In the genomic region with DNA sequence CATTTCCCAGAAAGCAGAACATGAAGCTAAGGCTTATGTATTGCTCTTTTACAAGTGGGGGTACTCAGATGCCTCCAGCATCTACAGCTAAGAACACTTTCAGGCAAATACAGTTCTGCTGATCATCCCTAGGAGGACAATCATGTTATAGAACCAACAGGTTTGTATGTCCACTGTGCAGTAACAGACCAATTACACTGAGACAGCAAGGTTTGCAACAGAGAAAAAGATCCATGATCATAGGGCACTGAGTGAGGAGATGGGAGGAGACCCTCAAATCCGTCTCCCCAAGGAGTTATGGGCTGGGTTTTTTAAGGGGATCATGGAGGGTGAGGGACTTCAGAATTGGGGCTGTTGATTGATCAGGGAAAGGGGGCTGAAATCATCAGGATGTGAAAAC, we compare ENCODE assay signal across 19 cellular contexts. TPM values are rescaled to one million over a fixed set of nuclear protein-coding genes. Genes with fewer than 3 reads are reported as not detected.
DNase-seq lines count a peak whose midpoint lies in the region; ATAC-seq and TF ChIP-seq lines count a peak whose summit lies in the region.
"Had no signal": no experiment of that assay in that cellular context is flagged by ENCODE, and none has a peak within 500 bp of the region (broad histone marks: within the 10 kb centered on the region; RNA-seq: fewer than 3 reads in every experiment).

No MANE protein-coding gene starts in this region.

- H3K36me3 ChIP-seq in ACC112 (ENCODE audit: insufficient read depth, low read length) (no peaks in the 10 kb centered on the region), HCT116 (ENCODE audit: control insufficient read depth in 1 of 2, insufficient read depth in 2 of 2, low read length in 2 of 2) (no peaks in the 10 kb centered on the region), sigmoid colon (no peaks in the 10 kb centered on the region), right atrium auricular region (no peaks in the 10 kb centered on the region)
- H3K36me3 ChIP-seq: BE2C had no signal

- no peak for ATAC-seq in HCT116

- H3K4me2 ChIP-seq in HCT116 (ENCODE audit: low read length): no peak overlapping the region
- H3K4me2 ChIP-seq: BLaER1 treated with 17β-estradiol and CSF1 and Interleukin-3, amounts not matched to agents 10 nM and 100 nM had no signal

- no peak for TF ChIP-seq RAD21 in HCT116 (IDR thresholded peaks at IDR 0.05; ENCODE audit: low read depth)

- H4K20me1 ChIP-seq in HCT116 (ENCODE audit: insufficient read depth): no peaks in the 10 kb centered on the region
- H4K20me1 ChIP-seq: BLaER1 treated with 17β-estradiol and CSF1 and Interleukin-3, amounts not matched to agents 10 nM and 100 nM had no signal

- DNase-seq in HCT116 (ENCODE audit: low read depth, low spot score): no peak
- no peak for DNase-seq in epithelial cell of prostate (ENCODE audit: low read depth, low spot score)
- no peak for DNase-seq in NCI-H2107 treated with DMSO at 0.1 percent for 48 hours (lab: John Stamatoyannopoulos, UW; ENCODE audit: unreplicated experiment)
- no peak for DNase-seq in sigmoid colon
- no peak for DNase-seq in right atrium auricular region (ENCODE audit: low spot score)
- DNase-seq: ACHN; AML-193; BE2C; CD4-positive, alpha-beta T cell; CD8-positive, alpha-beta memory T cell; DMS153; DND-41; H7; HCEC 1CT; HFFc6 had no signal

- intact Hi-C loops in HCT116 (cut with micrococcal nuclease) (no loop called here), sigmoid colon (cut with DNase I) (no loop called here)

- POLR2A ChIA-PET in HCT116 (lab: Charles Lee): no interaction called here

- H3K27me3 ChIP-seq in ACC112 (ENCODE audit: insufficient read depth, low read length): no peaks in the 10 kb centered on the region
- no peaks in the 10 kb centered on the region for H3K27me3 ChIP-seq in HCT116 (ENCODE audit: insufficient read depth, low read length)
- no peaks in the 10 kb centered on the region for H3K27me3 ChIP-seq in sigmoid colon
- no peaks in the 10 kb centered on the region for H3K27me3 ChIP-seq in right atrium auricular region
- H3K27me3 ChIP-seq: BE2C; BLaER1 treated with 17β-estradiol and CSF1 and Interleukin-3, amounts not matched to agents 10 nM and 100 nM had no signal

- no peak for TF ChIP-seq EP300 in sigmoid colon (IDR thresholded peaks at IDR 0.05)

- no peak overlapping the region for H2AFZ ChIP-seq in ACC112 (ENCODE audit: low read length, unreplicated experiment)
- no peak overlapping the region for H2AFZ ChIP-seq in HCT116 (ENCODE audit: low read depth, low read length, poor library complexity, severe bottlenecking)
- H2AFZ ChIP-seq: GM23248 had no signal

- H3K4me3 ChIP-seq in ACC112 (ENCODE audit: low read depth, low read length): no peak overlapping the region
- H3K4me3 ChIP-seq in HCT116 (replicated peaks in 1 of 2; ENCODE audit: low read depth in 1 of 2, low read length in 2 of 2): no peak overlapping the region
- H3K4me3 ChIP-seq in sigmoid colon: no peak overlapping the region
- H3K4me3 ChIP-seq in right atrium auricular region: no peak overlapping the region
- H3K4me3 ChIP-seq: BLaER1 treated with 17β-estradiol and CSF1 and Interleukin-3, amounts not matched to agents 10 nM and 100 nM; GM23248 had no signal

- H3K9me3 ChIP-seq in HCT116 (ENCODE audit: control insufficient read depth in 1 of 2, insufficient read depth in 1 of 2, low read depth in 1 of 2, low read length in 2 of 2) (peaks cover 4 to 5% of the 10 kb centered on the region in 2 experiments; a peak in 1 of 4 replicates), sigmoid colon (peaks cover 0 to 6% (median 5%) of the 10 kb centered on the region in 4 donors), right atrium auricular region (peaks cover 0 to 17% of the 10 kb centered on the region in 2 donors)
- H3K9me3 ChIP-seq: BE2C had no signal

- no peaks in the 10 kb centered on the region for H3K79me2 ChIP-seq in ACC112 (ENCODE audit: control insufficient read depth, insufficient read depth, low read length, unreplicated experiment)
- no peaks in the 10 kb centered on the region for H3K79me2 ChIP-seq in HCT116 (ENCODE audit: insufficient read depth, low read length)

- H3K4me1 ChIP-seq in ACC112 (ENCODE audit: control insufficient read depth, insufficient read depth, low read length, unreplicated experiment) (peaks cover 8% of the 10 kb centered on the region), HCT116 (ENCODE audit: control insufficient read depth in 1 of 2, insufficient read depth in 2 of 2, low read length in 2 of 2) (peaks cover 10 to 13% of the 10 kb centered on the region in 2 experiments), sigmoid colon (no peaks in the 10 kb centered on the region), right atrium auricular region (no peaks in the 10 kb centered on the region)
- H3K4me1 ChIP-seq: BE2C; BLaER1 treated with 17β-estradiol and CSF1 and Interleukin-3, amounts not matched to agents 10 nM and 100 nM had no signal

- no peak for TF ChIP-seq POLR2A in HCT116 (IDR thresholded peaks at IDR 0.05; ENCODE audit: borderline replicate concordance, extremely low read depth, insufficient read depth, insufficient read length)
- TF ChIP-seq POLR2A in sigmoid colon (IDR thresholded peaks at IDR 0.05): no peak

- TF ChIP-seq CTCF in HCT116 (IDR thresholded peaks at IDR 0.05 in 2 of 3, conservative IDR thresholded peaks at IDR 0.05 in 1 of 3; ENCODE audit: borderline replicate concordance in 1 of 3, insufficient read depth in 1 of 3, low read depth in 2 of 3, low read length in 2 of 3) (no peak), sigmoid colon (IDR thresholded peaks at IDR 0.05) (no peak), right atrium auricular region (IDR thresholded peaks at IDR 0.05) (no peak)

- CTCF ChIA-PET in HCT116 (lab: Charles Lee): no interaction called here

- no peak overlapping the region for H3K9ac ChIP-seq in HCT116 (ENCODE audit: low read length)
- H3K9ac ChIP-seq: BLaER1 treated with 17β-estradiol and CSF1 and Interleukin-3, amounts not matched to agents 10 nM and 100 nM; GM23248 had no signal

- peak overlapping the region; percentile 69; the same call in 1 of the 2 replicates for H3K27ac ChIP-seq in ACC112 (ENCODE audit: low read depth, low read length)
- no peak overlapping the region for H3K27ac ChIP-seq in HCT116 (ENCODE audit: low read depth, low read length)
- peak overlapping the region; percentile 68 for H3K27ac ChIP-seq in epithelial cell of prostate
- H3K27ac ChIP-seq in sigmoid colon: no peak overlapping the region
- H3K27ac ChIP-seq in right atrium auricular region: no peak overlapping the region
- H3K27ac ChIP-seq: 22Rv1; BLaER1 treated with 17β-estradiol and CSF1 and Interleukin-3, amounts not matched to agents 10 nM and 100 nM; GM23248 had no signal

- H3K9me2 ChIP-seq in HCT116 (ENCODE audit: insufficient read depth): no peaks in the 10 kb centered on the region

- BruUV-seq in HCT116 (replicated peaks; lab: Mats Ljungman, UMichigan): no TSS peak

- RAD21 ChIA-PET in HCT116 (lab: Charles Lee; ENCODE audit: low non-redundant PET in 1 of 2, low total read pairs in 2 of 2, uncharacterized antibody in 2 of 2, unreplicated experiment in 2 of 2): no interaction called here

- 36 to 80% methylated on average over 1 of the region's 1 CpG for WGBS in sigmoid colon, 2 donors

TF ChIP-seq in HCT116, 20 proteins besides CTCF, POLR2A, EP300 and RAD21:
- TF ChIP-seq ZNF274 (IDR thresholded peaks at IDR 0.05; ENCODE audit: low read depth, low read length) (no peak), CBX3 (IDR thresholded peaks at IDR 0.05; ENCODE audit: low read depth) (peak; percentile 50; the same call in 1 of the 2 replicates), JUND (IDR thresholded peaks at IDR 0.05) (no peak)

RNA-seq across cellular contexts. Expression of a gene that starts 39.1 kb away (rescaled TPM):
- total RNA-seq in HCT116 (2021; ENCODE audit: unreplicated experiment): 14.6 TPM
- 4.6 and 5.6 TPM in 2 replicates for polyA plus RNA-seq in HCT116 (2012)
- 1 to 10 TPM; 6.1 to 9.6 (median 8.3) TPM for total RNA-seq in sigmoid colon
- 1 to 10 TPM; 1.2 to 7.2 (median 1.4) TPM for polyA plus RNA-seq in sigmoid colon
- 1 to 10 TPM; 6.2 to 9.1 TPM for total RNA-seq in right atrium auricular region

Comparison
In these comparisons a context has a peak if more than half of its experiments do, and no peak if none do; other contexts are left out.
1. H3K27ac ChIP-seq: peak in ACC112 (single experiment) and epithelial cell of prostate (single experiment); none in HCT116 (single experiment), sigmoid colon (0 of 4) and right atrium auricular region (0 of 2).